Comparison of ENCODE assay signal across 25 cellular contexts in genomic region chr2:224657349-224657748, GRCh38. TPM values are rescaled to one million over a fixed set of nuclear protein-coding genes. Genes with fewer than 3 reads are reported as not detected.
A peak's percentile ranks its signal among the peaks of the same experiment; 100 is the strongest.
DNase-seq lines count a peak whose midpoint lies in the region; ATAC-seq and TF ChIP-seq lines count a peak whose summit lies in the region.
"Had no signal": no experiment of that assay in that cellular context is flagged by ENCODE, and none has a peak within 500 bp of the region (broad histone marks: within the 10 kb centered on the region; RNA-seq: fewer than 3 reads in every experiment).

No MANE protein-coding gene starts in this region.

- peak; percentile 64 for ATAC-seq in GM18868 (IDR thresholded peaks at IDR 0.05; ENCODE audit: unreplicated experiment)
- ATAC-seq in HG02870 (IDR thresholded peaks at IDR 0.05; ENCODE audit: unreplicated experiment), result peak; percentile 49
- ATAC-seq in HG03469 (IDR thresholded peaks at IDR 0.05; ENCODE audit: unreplicated experiment), result peak; percentile 76
- ATAC-seq: Panc1 had no signal

- no peaks in the 10 kb centered on the region for H3K27me3 ChIP-seq in brain microvascular endothelial cell (replicated peaks)
- H3K27me3 ChIP-seq: BE2C, SJCRH30 had no signal

- no peak overlapping the region for H3K4me3 Mint-ChIP-seq in osteocyte (ENCODE audit: unreplicated experiment)

- in situ Hi-C loops in brain microvascular endothelial cell (cut with HindIII; ENCODE audit: low pct_ligation_motif_present, low sequenced_read_pairs), result no loop called here

- H3K4me3 ChIP-seq in epithelial cell of esophagus (ENCODE audit: low read length) (no peak overlapping the region), brain microvascular endothelial cell (ENCODE audit: low read depth, low read length) (no peak overlapping the region)
- H3K4me3 ChIP-seq: SJCRH30 had no signal

- DNase-seq in epithelial cell of esophagus (ENCODE audit: low read depth) (peak; percentile 9), KG1 (lab: John Stamatoyannopoulos, UW) (no peak), brain microvascular endothelial cell (no peak), DMS 273 (lab: John Stamatoyannopoulos, UW; ENCODE audit: unreplicated experiment) (no peak), osteocyte (ENCODE audit: extremely low spot score, unreplicated experiment) (no peak)
- DNase-seq: BE2C, DMS 273 treated with DMSO at 0.1 percent for 48 hours, DMS79 treated with DMSO at 0.1 percent for 48 hours, GOT3, HCEC 1CT, NCI-H1092 treated with DMSO at 0.1 percent for 48 hours, NCI-H146, NCI-H2029 treated with DMSO at 0.1 percent for 48 hours, NCI-H226, NCI-H510A treated with DMSO at 0.1 percent for 48 hours, NCI-H748 treated with DMSO at 0.1 percent for 48 hours, SJCRH30, T-helper 9 cell had no signal

- H3K4me1 Mint-ChIP-seq in osteocyte (ENCODE audit: unreplicated experiment), result peaks cover 6% of the 10 kb centered on the region

- no peak for TF ChIP-seq CTCF in epithelial cell of esophagus (IDR thresholded peaks at IDR 0.05; ENCODE audit: insufficient read depth, low read depth, low read length, missing control alignments)
- TF ChIP-seq CTCF in brain microvascular endothelial cell (IDR thresholded peaks at IDR 0.05; ENCODE audit: low read depth, low read length, missing control alignments), result no peak
- TF ChIP-seq CTCF in osteocyte (IDR thresholded peaks at IDR 0.05), result no peak

- H3K9me3 Mint-ChIP-seq in osteocyte (ENCODE audit: unreplicated experiment), result no peaks in the 10 kb centered on the region

- H3K27ac Mint-ChIP-seq in osteocyte (ENCODE audit: unreplicated experiment), result no peak overlapping the region

- no peak overlapping the region for H3K27ac ChIP-seq in brain microvascular endothelial cell
- H3K27ac ChIP-seq: KMS-11, SJCRH30 had no signal

- H3K27me3 Mint-ChIP-seq in osteocyte (ENCODE audit: unreplicated experiment), result no peaks in the 10 kb centered on the region

- no peaks in the 10 kb centered on the region for H3K36me3 ChIP-seq in brain microvascular endothelial cell (replicated peaks)
- H3K36me3 ChIP-seq: BE2C, SJCRH30 had no signal

- H3K36me3 Mint-ChIP-seq in osteocyte (ENCODE audit: unreplicated experiment), result no peaks in the 10 kb centered on the region

RNA-seq across cellular contexts. Expression of gene CCDC195, which starts 58.8 kb away (rescaled TPM):
- not detected in 2 replicates for total RNA-seq in osteocyte
- total RNA-seq: A673; T-helper 1 cell treated with Interleukin-12 subunit alpha and Interleukin-12 subunit beta and Interleukin-4 antibody, amounts not matched to agents 30 ng/mL and 1 ng/mL, for 36 hours had no signal
